14 cellular contexts compared by ENCODE assay signal in genomic region chr17:65020284-65020683, GRCh38. TPM values are rescaled to one million over a fixed set of nuclear protein-coding genes. Genes with fewer than 3 reads are reported as not detected.
DNase-seq lines count a peak whose midpoint lies in the region; ATAC-seq and TF ChIP-seq lines count a peak whose summit lies in the region.
"Had no signal": no experiment of that assay in that cellular context is flagged by ENCODE, and none has a peak within 500 bp of the region (broad histone marks: within the 10 kb centered on the region; RNA-seq: fewer than 3 reads in every experiment).

No MANE protein-coding gene starts in this region.

- H3K27ac Mint-ChIP-seq in activated CD4-positive, alpha-beta T cell treated with anti-CD3 and anti-CD28 coated beads, Interleukin-2, amount 10 ng/mL, durations not matched to agents 7 days and 5 days: no peak overlapping the region

- H3K9me3 ChIP-seq in adipocyte (ENCODE audit: control insufficient read depth, low read length): no peaks in the 10 kb centered on the region
- H3K9me3 ChIP-seq: HAP-1, thoracic aorta had no signal

- POLR2A ChIA-PET in activated CD4-positive, alpha-beta T cell treated with anti-CD3 and anti-CD28 coated beads, Interleukin-2, amount 10 ng/mL, durations not matched to agents 7 days and 5 days (lab: Charles Lee): no interaction called here

- DNase-seq in AG09309 (ENCODE audit: low read depth) (peak; percentile 82), HS-5 (ENCODE audit: low read depth) (peak; percentile 60), adipocyte (ENCODE audit: low read depth) (peak; percentile 79), kidney tubule cell (ENCODE audit: low spot score) (peak; percentile 64), coronary artery (ENCODE audit: low spot score) (no peak), NCI-H774 (lab: John Stamatoyannopoulos, UW) (no peak)
- no peak for DNase-seq in activated CD4-positive, alpha-beta T cell treated with anti-CD3 and anti-CD28 coated beads, Interleukin-2, amount 10 ng/mL, durations not matched to agents 7 days and 5 days
- DNase-seq: activated naive CD4-positive, alpha-beta T cell; DMS 273 treated with DMSO at 0.1 percent for 48 hours; midbrain; NCI-H345 had no signal

- no peak for ATAC-seq in GM21515 (IDR thresholded peaks at IDR 0.05; ENCODE audit: unreplicated experiment)

- H3K27ac ChIP-seq in coronary artery: no peak overlapping the region
- H3K27ac ChIP-seq: thoracic aorta had no signal

- TF ChIP-seq CTCF in AG09309 (IDR thresholded peaks at IDR 0.05; ENCODE audit: control insufficient read depth, insufficient read depth, low read depth, low read length, missing control alignments): no peak
- no peak for TF ChIP-seq CTCF in coronary artery (IDR thresholded peaks at IDR 0.05)

- peaks cover 5% of the 10 kb centered on the region for H3K36me3 ChIP-seq in adipocyte (ENCODE audit: control insufficient read depth, insufficient read depth, low read length, severe bottlenecking)
- H3K36me3 ChIP-seq: thoracic aorta had no signal

- H3K4me3 Mint-ChIP-seq in activated CD4-positive, alpha-beta T cell treated with anti-CD3 and anti-CD28 coated beads, Interleukin-2, amount 10 ng/mL, durations not matched to agents 7 days and 5 days: no peak overlapping the region

- H3K4me1 ChIP-seq in adipocyte (ENCODE audit: control insufficient read depth, insufficient read depth, low read length): peaks cover 74% of the 10 kb centered on the region

- H3K9me3 Mint-ChIP-seq in activated CD4-positive, alpha-beta T cell treated with anti-CD3 and anti-CD28 coated beads, Interleukin-2, amount 10 ng/mL, durations not matched to agents 7 days and 5 days: no peaks in the 10 kb centered on the region

- no peak overlapping the region for H3K9ac ChIP-seq in adipocyte (ENCODE audit: low read length)

- H3K27me3 ChIP-seq in adipocyte (replicated peaks; ENCODE audit: control insufficient read depth, insufficient read depth, low read length): no peaks in the 10 kb centered on the region

- H3K36me3 Mint-ChIP-seq in activated CD4-positive, alpha-beta T cell treated with anti-CD3 and anti-CD28 coated beads, Interleukin-2, amount 10 ng/mL, durations not matched to agents 7 days and 5 days (ENCODE audit: low read depth): peaks cover 46% of the 10 kb centered on the region

- peaks cover 51% of the 10 kb centered on the region for H3K4me1 Mint-ChIP-seq in activated CD4-positive, alpha-beta T cell treated with anti-CD3 and anti-CD28 coated beads, Interleukin-2, amount 10 ng/mL, durations not matched to agents 7 days and 5 days

- H3K27me3 Mint-ChIP-seq in activated CD4-positive, alpha-beta T cell treated with anti-CD3 and anti-CD28 coated beads, Interleukin-2, amount 10 ng/mL, durations not matched to agents 7 days and 5 days: no peaks in the 10 kb centered on the region

- no peak overlapping the region for H3K4me3 ChIP-seq in AG09309 (ENCODE audit: control insufficient read depth, low read depth, low read length)
- no peak overlapping the region for H3K4me3 ChIP-seq in adipocyte (ENCODE audit: low read length)
- H3K4me3 ChIP-seq in coronary artery: no peak overlapping the region
- H3K4me3 ChIP-seq: HAP-1, thoracic aorta had no signal

- CTCF ChIA-PET in activated CD4-positive, alpha-beta T cell treated with anti-CD3 and anti-CD28 coated beads, Interleukin-2, amount 10 ng/mL, durations not matched to agents 7 days and 5 days (lab: Charles Lee): no interaction called here

RNA-seq across cellular contexts. Expression of gene GNA13, which starts 36.3 kb away (rescaled TPM):
- total RNA-seq in activated CD4-positive, alpha-beta T cell treated with anti-CD3 and anti-CD28 coated beads, Interleukin-2, amount 10 ng/mL, durations not matched to agents 7 days and 5 days: 10 to 100 TPM; 80.9 to 94.9 TPM

Comparison
In these comparisons a context has a peak if more than half of its experiments do, and no peak if none do; other contexts are left out.
1. DNase-seq: peak in AG09309 (single experiment), HS-5 (single experiment), adipocyte (single experiment) and kidney tubule cell (single experiment); none in activated CD4-positive, alpha-beta T cell treated with anti-CD3 and anti-CD28 coated beads, Interleukin-2, amount 10 ng/mL, durations not matched to agents 7 days and 5 days (single experiment), coronary artery (single experiment) and NCI-H774 (single experiment).